ENCODE assay signal across 19 cellular contexts in the genomic region with DNA sequence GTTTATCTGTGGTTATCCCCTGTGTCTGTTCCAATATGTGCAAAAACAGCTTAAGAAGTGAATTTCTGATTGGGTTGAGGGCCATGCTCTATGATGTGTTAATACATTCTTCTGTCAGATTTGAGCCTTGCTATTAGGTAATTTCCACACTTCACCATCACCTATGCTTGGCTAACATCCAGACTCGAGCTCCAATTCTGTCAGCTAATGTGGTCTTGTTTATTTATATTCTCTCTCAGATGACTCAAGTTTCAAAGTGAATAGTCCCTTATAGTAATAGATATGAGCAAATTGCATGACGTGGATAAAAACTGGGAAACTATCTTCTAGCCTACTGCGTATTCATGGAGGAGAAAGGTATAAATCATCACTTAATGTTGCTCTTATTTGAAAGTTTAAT.
A peak's percentile ranks its signal among the peaks of the same experiment; 100 is the strongest.
DNase-seq lines count a peak whose midpoint lies in the region; ATAC-seq and TF ChIP-seq lines count a peak whose summit lies in the region.
"Had no signal": no experiment of that assay in that cellular context is flagged by ENCODE, and none has a peak within 500 bp of the region (broad histone marks: within the 10 kb centered on the region; RNA-seq: fewer than 3 reads in every experiment).

No MANE protein-coding gene starts in this region.

- 38 to 39% methylated on average over 3 of the region's 3 CpGs for WGBS in heart right ventricle, 2 donors
- 22% methylated on average over 3 of the region's 3 CpGs for WGBS in smooth muscle cell (ENCODE audit: low lambda C conversion rate)
- 43 to 45% (median 45%) methylated on average over 3 of the region's 3 CpGs for WGBS in adrenal gland, 4 donors

- ATAC-seq in left cardiac atrium = peak; percentile 41 to 65
- no peak for ATAC-seq in heart right ventricle
- ATAC-seq: activated CD4-positive, CD25-positive, alpha-beta regulatory T cell treated with anti-CD3 and anti-CD28 coated beads, Interleukin-2, amount 50 U/mL, for 24 hours; left lobe of liver; stimulated activated effector memory CD8-positive, alpha-beta T cell treated with anti-CD3 and anti-CD28 coated beads, Interleukin-12 subunit alpha, Interleukin-12 subunit beta, amount 100 ng/mL, for 72 hours; T-cell; upper lobe of right lung had no signal

- TF ChIP-seq CTCF in heart right ventricle (IDR thresholded peaks at IDR 0.05) (no peak), brain microvascular endothelial cell (IDR thresholded peaks at IDR 0.05; ENCODE audit: low read depth, low read length, missing control alignments) (no peak), smooth muscle cell (IDR thresholded peaks at IDR 0.05; ENCODE audit: borderline replicate concordance, insufficient read depth, poor library complexity, severe bottlenecking) (no peak), adrenal gland (IDR thresholded peaks at IDR 0.05) (no peak)

- peaks cover 12% of the 10 kb centered on the region for H3F3A ChIP-seq in smooth muscle cell (ENCODE audit: low read depth)

- H3K79me2 ChIP-seq in smooth muscle cell (ENCODE audit: low read depth) = no peaks in the 10 kb centered on the region

- no peak for DNase-seq in left cardiac atrium
- DNase-seq in heart right ventricle = no peak
- peak; percentile 78 for DNase-seq in NCI-H2107 treated with DMSO at 0.1 percent for 48 hours (lab: John Stamatoyannopoulos, UW; ENCODE audit: unreplicated experiment)
- DNase-seq in brain microvascular endothelial cell = peak; percentile 3
- DNase-seq in smooth muscle cell (lab: John Stamatoyannopoulos, UW; ENCODE audit: unreplicated experiment) = no peak
- no peak for DNase-seq in GM19238 (ENCODE audit: insufficient read length, low spot score)
- no peak for DNase-seq in adrenal gland
- DNase-seq in NCI-H446 treated with DMSO at 0.1 percent for 48 hours (lab: John Stamatoyannopoulos, UW) = no peak
- DNase-seq: effector CD8-positive, alpha-beta T cell; KBM-7; naive B cell; OCI-M1; retina; stimulated activated CD4-positive, alpha-beta T cell treated with anti-CD3 and anti-CD28 coated beads, Interleukin-4, amount 100 ng/mL, for 1 hour; T-cell; upper lobe of right lung had no signal

- H2AFZ ChIP-seq in smooth muscle cell (ENCODE audit: low read depth) = no peak overlapping the region

- peaks cover 0 to 9% (median 0%) of the 10 kb centered on the region in 11 donors for H3K9me3 ChIP-seq in heart right ventricle
- H3K9me3 ChIP-seq in smooth muscle cell (replicated peaks; ENCODE audit: low read depth) = no peaks in the 10 kb centered on the region
- H3K9me3 ChIP-seq in adrenal gland (replicated peaks in 1 of 3) = no peaks in the 10 kb centered on the region
- H3K9me3 ChIP-seq: upper lobe of right lung had no signal

- H3K4me2 ChIP-seq in smooth muscle cell = peak overlapping the region; percentile 41

- no peak overlapping the region for H3K9ac ChIP-seq in smooth muscle cell (ENCODE audit: low read depth)

- peaks cover 0 to 9% (median 0%) of the 10 kb centered on the region in 7 donors for H3K27me3 ChIP-seq in heart right ventricle
- no peaks in the 10 kb centered on the region for H3K27me3 ChIP-seq in brain microvascular endothelial cell (replicated peaks)
- peaks cover 12% of the 10 kb centered on the region for H3K27me3 ChIP-seq in smooth muscle cell (ENCODE audit: low read depth)
- H3K27me3 ChIP-seq in adrenal gland = no peaks in the 10 kb centered on the region
- H3K27me3 ChIP-seq: upper lobe of right lung had no signal

- intact Hi-C loops in left cardiac atrium (cut with DNase I) (no loop called here), heart right ventricle (cut with DNase I) (no loop called here), adrenal gland (cut with DNase I) (no loop called here)

- no peaks in the 10 kb centered on the region for H4K20me1 ChIP-seq in smooth muscle cell (ENCODE audit: low read depth)

- in situ Hi-C loops in brain microvascular endothelial cell (cut with HindIII; ENCODE audit: low pct_ligation_motif_present, low sequenced_read_pairs) = no loop called here

- TF ChIP-seq POLR2A in adrenal gland (IDR thresholded peaks at IDR 0.05) = no peak

- H3K36me3 ChIP-seq in heart right ventricle (no peaks in the 10 kb centered on the region), brain microvascular endothelial cell (replicated peaks) (no peaks in the 10 kb centered on the region), smooth muscle cell (ENCODE audit: low read depth) (no peaks in the 10 kb centered on the region), adrenal gland (replicated peaks in 1 of 2) (no peaks in the 10 kb centered on the region)
- H3K36me3 ChIP-seq: upper lobe of right lung had no signal

- H3K27ac ChIP-seq in heart right ventricle (no peak overlapping the region), brain microvascular endothelial cell (no peak overlapping the region), smooth muscle cell (ENCODE audit: low read depth) (peak overlapping the region; percentile 3), adrenal gland (no peak overlapping the region)
- H3K27ac ChIP-seq: upper lobe of right lung had no signal

- H3K4me1 ChIP-seq in heart right ventricle (no peaks in the 10 kb centered on the region), smooth muscle cell (ENCODE audit: low read depth) (no peaks in the 10 kb centered on the region), adrenal gland (replicated peaks in 1 of 2) (no peaks in the 10 kb centered on the region)
- H3K4me1 ChIP-seq: upper lobe of right lung had no signal

- no peak overlapping the region for H3K4me3 ChIP-seq in heart right ventricle
- no peak overlapping the region for H3K4me3 ChIP-seq in brain microvascular endothelial cell (ENCODE audit: low read depth, low read length)
- H3K4me3 ChIP-seq in smooth muscle cell = no peak overlapping the region
- no peak overlapping the region for H3K4me3 ChIP-seq in adrenal gland
- H3K4me3 ChIP-seq: upper lobe of right lung had no signal

Comparison
In these comparisons a context has a peak if more than half of its experiments do, and no peak if none do; other contexts are left out.
1. ATAC-seq: peak in left cardiac atrium (2 of 2); none in heart right ventricle (0 of 8).
2. DNase-seq: peak in NCI-H2107 treated with DMSO at 0.1 percent for 48 hours (single experiment) and brain microvascular endothelial cell (single experiment); none in left cardiac atrium (single experiment), heart right ventricle (0 of 2), smooth muscle cell (single experiment), GM19238 (single experiment), adrenal gland (0 of 7) and NCI-H446 treated with DMSO at 0.1 percent for 48 hours (single experiment).